1 cellular context compared by ENCODE assay signal in genomic region chr6:29017428-29017802, GRCh38.
TF ChIP-seq lines count a peak whose summit lies in the region.

No MANE protein-coding gene starts in this region.

TF ChIP-seq in GM12878, 131 proteins besides CTCF, POLR2A, EP300 and RAD21:
- no peak for TF ChIP-seq IKZF1 (conservative IDR thresholded peaks at IDR 0.05)
- no peak for TF ChIP-seq KAT2A (conservative IDR thresholded peaks at IDR 0.05; ENCODE audit: control insufficient read depth, low read depth, low read length)
- TF ChIP-seq, protein P1, sequence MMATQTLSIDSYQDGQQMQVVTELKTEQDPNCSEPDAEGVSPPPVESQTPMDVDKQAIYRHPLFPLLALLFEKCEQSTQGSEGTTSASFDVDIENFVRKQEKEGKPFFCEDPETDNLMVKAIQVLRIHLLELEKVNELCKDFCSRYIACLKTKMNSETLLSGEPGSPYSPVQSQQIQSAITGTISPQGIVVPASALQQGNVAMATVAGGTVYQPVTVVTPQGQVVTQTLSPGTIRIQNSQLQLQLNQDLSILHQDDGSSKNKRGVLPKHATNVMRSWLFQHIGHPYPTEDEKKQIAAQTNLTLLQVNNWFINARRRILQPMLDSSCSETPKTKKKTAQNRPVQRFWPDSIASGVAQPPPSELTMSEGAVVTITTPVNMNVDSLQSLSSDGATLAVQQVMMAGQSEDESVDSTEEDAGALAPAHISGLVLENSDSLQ (IDR thresholded peaks at IDR 0.05), result no peak
- no peak for TF ChIP-seq HDAC2 (IDR thresholded peaks at IDR 0.05)
- no peak for TF ChIP-seq MYC (IDR thresholded peaks at IDR 0.05; ENCODE audit: insufficient read depth, insufficient read length, insufficient replicate concordance, low read length, severe bottlenecking)
- no peak for TF ChIP-seq BCL11A (IDR thresholded peaks at IDR 0.05; ENCODE audit: low read depth, low read length)
- TF ChIP-seq BACH1 (IDR thresholded peaks at IDR 0.05; ENCODE audit: borderline replicate concordance), result no peak
- TF ChIP-seq NR2C2 (IDR thresholded peaks at IDR 0.05; ENCODE audit: borderline replicate concordance, control insufficient read depth, insufficient read length, low read depth), result no peak
- TF ChIP-seq, protein P2, sequence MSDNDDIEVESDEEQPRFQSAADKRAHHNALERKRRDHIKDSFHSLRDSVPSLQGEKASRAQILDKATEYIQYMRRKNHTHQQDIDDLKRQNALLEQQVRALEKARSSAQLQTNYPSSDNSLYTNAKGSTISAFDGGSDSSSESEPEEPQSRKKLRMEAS (IDR thresholded peaks at IDR 0.05; ENCODE audit: low read depth, low read length), result no peak
- TF ChIP-seq RB1 (IDR thresholded peaks at IDR 0.05; ENCODE audit: borderline replicate concordance), result no peak
- TF ChIP-seq PAX5 (IDR thresholded peaks at IDR 0.05; ENCODE audit: borderline replicate concordance, low read depth, low read length), result no peak
- TF ChIP-seq, protein P3, sequence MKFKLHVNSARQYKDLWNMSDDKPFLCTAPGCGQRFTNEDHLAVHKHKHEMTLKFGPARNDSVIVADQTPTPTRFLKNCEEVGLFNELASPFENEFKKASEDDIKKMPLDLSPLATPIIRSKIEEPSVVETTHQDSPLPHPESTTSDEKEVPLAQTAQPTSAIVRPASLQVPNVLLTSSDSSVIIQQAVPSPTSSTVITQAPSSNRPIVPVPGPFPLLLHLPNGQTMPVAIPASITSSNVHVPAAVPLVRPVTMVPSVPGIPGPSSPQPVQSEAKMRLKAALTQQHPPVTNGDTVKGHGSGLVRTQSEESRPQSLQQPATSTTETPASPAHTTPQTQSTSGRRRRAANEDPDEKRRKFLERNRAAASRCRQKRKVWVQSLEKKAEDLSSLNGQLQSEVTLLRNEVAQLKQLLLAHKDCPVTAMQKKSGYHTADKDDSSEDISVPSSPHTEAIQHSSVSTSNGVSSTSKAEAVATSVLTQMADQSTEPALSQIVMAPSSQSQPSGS (IDR thresholded peaks at IDR 0.05; ENCODE audit: low read length), result no peak
- TF ChIP-seq ESRRA (IDR thresholded peaks at IDR 0.05; ENCODE audit: low read length), result no peak
- no peak for TF ChIP-seq ZBTB11 (CRISPR knock-in tag; IDR thresholded peaks at IDR 0.05)
